Comparison of ENCODE assay signal across 8 cellular contexts in genomic region chr21:16308269-16308668, GRCh38.
DNase-seq lines count a peak whose midpoint lies in the region; ATAC-seq and TF ChIP-seq lines count a peak whose summit lies in the region.

No MANE protein-coding gene starts in this region.

- no peak for TF ChIP-seq CTCF in GM10266 (IDR thresholded peaks at IDR 0.05; ENCODE audit: control insufficient read depth, insufficient read depth, low read depth, missing control alignments)

- DNase-seq in GM10266 (ENCODE audit: extremely low spot score) (peak; percentile 8), caudate nucleus (lab: John Stamatoyannopoulos, UW) (no peak), T-helper 1 cell (no peak), AG08396 (ENCODE audit: low spot score) (no peak)
- DNase-seq in activated CD4-positive, alpha-beta T cell treated with anti-CD3 and anti-CD28 coated beads for 48 hours: no peak

- H2AFZ ChIP-seq in neuron (ENCODE audit: low read depth, low read length): no peak overlapping the region

- H3K27ac ChIP-seq in caudate nucleus (ENCODE audit: low read depth, low read length): peak overlapping the region; percentile 89

- no peaks in the 10 kb centered on the region for H3K9me3 ChIP-seq in neuron (ENCODE audit: low read length)

- ATAC-seq in HG03442 (IDR thresholded peaks at IDR 0.05; ENCODE audit: unreplicated experiment) (peak; percentile 67), GM21619 (IDR thresholded peaks at IDR 0.05; ENCODE audit: unreplicated experiment) (no peak)

- peak overlapping the region; percentile 88 for H3K4me3 ChIP-seq in neuron (ENCODE audit: low read length)

- H3K36me3 ChIP-seq in neuron (ENCODE audit: insufficient read depth, low read length): no peaks in the 10 kb centered on the region

- H3K4me1 ChIP-seq in neuron (ENCODE audit: insufficient read depth, low read length): peaks cover 55% of the 10 kb centered on the region

- H3K27me3 ChIP-seq in neuron (ENCODE audit: insufficient read depth, low read length): no peaks in the 10 kb centered on the region
